In the genomic region with DNA sequence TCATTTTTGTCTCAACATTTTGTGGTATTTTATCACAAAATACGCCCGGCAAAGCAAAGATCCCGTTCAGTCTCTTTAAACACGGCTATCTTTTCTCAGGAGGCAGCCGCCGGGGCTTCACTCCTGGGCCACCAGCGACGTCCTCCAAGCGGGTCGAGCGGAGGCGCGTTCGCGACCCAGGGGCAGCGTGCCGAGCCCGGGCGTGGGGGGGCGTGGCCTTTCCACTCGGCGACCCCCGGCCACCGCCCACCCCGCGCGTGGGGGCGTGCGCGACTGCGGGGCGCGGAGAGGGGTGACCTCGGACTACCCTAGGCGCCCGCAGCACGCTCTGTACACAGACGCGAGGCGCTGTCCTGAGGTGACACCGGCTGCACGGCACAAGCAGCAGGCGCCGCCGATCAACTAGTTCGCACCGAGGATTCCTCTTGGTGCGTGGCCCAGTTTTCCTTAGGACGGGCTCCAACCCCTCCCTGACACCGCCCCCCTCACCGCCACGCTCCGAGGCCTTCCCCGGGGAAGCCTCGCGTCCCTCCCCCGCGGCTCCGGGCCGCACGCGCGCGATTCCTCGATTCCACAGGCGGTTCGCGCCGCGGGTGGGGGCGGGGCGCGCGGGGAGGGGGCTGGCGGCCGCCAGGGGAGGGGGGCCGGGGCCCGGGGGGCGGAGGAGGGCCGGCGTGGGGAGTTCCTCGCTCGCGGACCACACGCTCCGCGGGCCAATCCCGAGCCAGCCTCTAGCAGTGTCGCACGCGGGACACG, we compare ENCODE assay signal across 8 cellular contexts. TPM values are rescaled to one million over a fixed set of nuclear protein-coding genes. Genes with fewer than 3 reads are reported as not detected.
DNase-seq lines count a peak whose midpoint lies in the region; ATAC-seq and TF ChIP-seq lines count a peak whose summit lies in the region.

No MANE protein-coding gene starts in this region.

- H2AK5ac ChIP-seq in H9 (ENCODE audit: insufficient read length, low read length) = no peak overlapping the region

- H3K27me3 ChIP-seq in H9 (ENCODE audit: insufficient read depth, low read length) = no peaks in the 10 kb centered on the region

- H3K27ac Mint-ChIP-seq in H9 = peak overlapping the region; percentile 91 to 98 (median 94)
- peak overlapping the region; percentile 95 for H3K27ac Mint-ChIP-seq in WTC11

- no peak overlapping the region for H3K23ac ChIP-seq in H9 (ENCODE audit: insufficient read length, low read depth, low read length)

- peaks cover 2% of the 10 kb centered on the region for H3K4me1 ChIP-seq in H9 (ENCODE audit: insufficient read depth, low read length)

- no peak overlapping the region for H4K91ac ChIP-seq in H9 (ENCODE audit: insufficient read length, low read depth, low read length)

- peaks cover 19 to 29% (median 25%) of the 10 kb centered on the region in 3 experiments for H3K36me3 Mint-ChIP-seq in H9 (ENCODE audit: insufficient read depth in 1 of 3, low read depth in 3 of 3)
- peaks cover 26% of the 10 kb centered on the region for H3K36me3 Mint-ChIP-seq in WTC11

- CTCF ChIA-PET in WTC11 (lab: Charles Lee) = interaction anchor here (0.6 to 1.2 kb wide), 2 partner anchors 145 to 359 kb away, joined by 3 to 4 read pairs; no protein-coding TSS in a partner anchor

- no peak overlapping the region for H3K56ac ChIP-seq in H9 (ENCODE audit: insufficient read length, low read depth, low read length)

- H2AFZ ChIP-seq in H9 (ENCODE audit: low read length) = no peak overlapping the region

- peak; percentile 15 for ATAC-seq in WTC11
- ATAC-seq in GM19467 (IDR thresholded peaks at IDR 0.05; ENCODE audit: unreplicated experiment) = no peak

- peak overlapping the region; percentile 99 for H3K4me2 ChIP-seq in H9 (ENCODE audit: insufficient read depth, insufficient read length, low read length)

- H4K5ac ChIP-seq in H9 (ENCODE audit: insufficient read length, low read depth, low read length) = no peak overlapping the region

- peak overlapping the region; percentile 61; the same call in 1 of the 2 replicates for H3K14ac ChIP-seq in H9 (ENCODE audit: insufficient read depth, low read length)

- no peaks in the 10 kb centered on the region for H3K27me3 Mint-ChIP-seq in H9 (ENCODE audit: low read depth)
- no peaks in the 10 kb centered on the region for H3K27me3 Mint-ChIP-seq in WTC11 (ENCODE audit: low read depth)

- no peak overlapping the region for H3K4ac ChIP-seq in H9 (ENCODE audit: low read depth, low read length)

- POLR2A ChIA-PET in WTC11 (lab: Charles Lee) = interaction anchor here (1.2 kb wide), 1 partner anchor 33 kb away, joined by 3 read pairs; no protein-coding TSS in a partner anchor

- H2BK5ac ChIP-seq in H9 (ENCODE audit: insufficient read length, low read length) = no peak overlapping the region

- no peak overlapping the region for H3T11ph ChIP-seq in H9 (ENCODE audit: low read length)

- no peaks in the 10 kb centered on the region for H3K79me1 ChIP-seq in H9 (ENCODE audit: insufficient read depth, low read depth, low read length, poor library complexity, severe bottlenecking)

- H3K79me2 ChIP-seq in H9 (ENCODE audit: insufficient read depth, low read length) = peaks cover 32% of the 10 kb centered on the region

- H2BK12ac ChIP-seq in H9 (ENCODE audit: insufficient read length, low read depth, low read length) = no peak overlapping the region

- WGBS in H9 (ENCODE audit: extremely low coverage, insufficient read length, low lambda C conversion rate) = no CpG with 5 or more reads among the region's 92 CpGs

- H3K9me3 ChIP-seq in H9 (ENCODE audit: control insufficient read depth, low read depth, low read length) = no peaks in the 10 kb centered on the region

- peaks cover 17% of the 10 kb centered on the region for H3K23me2 ChIP-seq in H9 (ENCODE audit: insufficient read length, low read depth, low read length, poor library complexity, severe bottlenecking)

- H3K18ac ChIP-seq in H9 (ENCODE audit: insufficient read length, low read depth, low read length) = no peak overlapping the region

- TF ChIP-seq CTCF in H9 (conservative IDR thresholded peaks at IDR 0.05) = no peak
- TF ChIP-seq CTCF in WTC11 (IDR thresholded peaks at IDR 0.05) = no peak

- DNase-seq in GF-D8 (lab: John Stamatoyannopoulos, UW) (peak; percentile 41), H9 (peak; percentile 74), NAMALWA (ENCODE audit: low spot score) (peak; percentile 70), WTC11 (ENCODE audit: low spot score) (peak; percentile 66), left kidney (ENCODE audit: low read depth, low spot score) (peak; percentile 90)
- DNase-seq in stimulated activated CD4-positive, alpha-beta T cell treated with anti-CD3 and anti-CD28 coated beads, Interleukin-4, amount 100 ng/mL, for 24 hours = peak; percentile 61

- peaks cover 3% of the 10 kb centered on the region for H4K20me1 ChIP-seq in H9 (ENCODE audit: control insufficient read depth, insufficient read depth, insufficient read length)

- H3K9me3 Mint-ChIP-seq in H9 (peaks cover 4 to 14% of the 10 kb centered on the region in 2 experiments), WTC11 (no peaks in the 10 kb centered on the region)

- H2BK15ac ChIP-seq in H9 (ENCODE audit: low read depth, low read length) = no peak overlapping the region

- no peak overlapping the region for H2BK20ac ChIP-seq in H9 (ENCODE audit: low read depth, low read length, poor library complexity, severe bottlenecking)

- H3K4me1 Mint-ChIP-seq in H9 (peaks cover 47 to 49% of the 10 kb centered on the region in 2 experiments), WTC11 (peaks cover 49% of the 10 kb centered on the region)

- no peak overlapping the region for H2BK120ac ChIP-seq in H9 (ENCODE audit: low read depth, low read length, poor library complexity, severe bottlenecking)

- H3K9ac ChIP-seq in H9 (ENCODE audit: extremely low read depth, insufficient read length, low read length) = peak overlapping the region; percentile 80

- no peak overlapping the region for H4K8ac ChIP-seq in H9 (replicated peaks; ENCODE audit: insufficient read length, low read depth, low read length)

- H3K27ac ChIP-seq in H9 (ENCODE audit: insufficient read length, low read depth, low read length) = peak overlapping the region; percentile 83
- peak overlapping the region; percentile 47 for H3K27ac ChIP-seq in cingulate gyrus (ENCODE audit: low read depth, low read length)

- H3K4me3 Mint-ChIP-seq in H9 (peak overlapping the region; percentile 97 to 99), WTC11 (peak overlapping the region; percentile 100)

TF ChIP-seq in WTC11, 78 proteins besides CTCF, POLR2A, EP300 and RAD21 (continues in another document):
- no peak for TF ChIP-seq SMAD3 (CRISPR knock-in tag; IDR thresholded peaks at IDR 0.05; ENCODE audit: borderline replicate concordance)
- peak; percentile 23; the same call in 1 of the 2 replicates for TF ChIP-seq TEAD1 (CRISPR knock-in tag; IDR thresholded peaks at IDR 0.05)
- TF ChIP-seq, protein P1, sequence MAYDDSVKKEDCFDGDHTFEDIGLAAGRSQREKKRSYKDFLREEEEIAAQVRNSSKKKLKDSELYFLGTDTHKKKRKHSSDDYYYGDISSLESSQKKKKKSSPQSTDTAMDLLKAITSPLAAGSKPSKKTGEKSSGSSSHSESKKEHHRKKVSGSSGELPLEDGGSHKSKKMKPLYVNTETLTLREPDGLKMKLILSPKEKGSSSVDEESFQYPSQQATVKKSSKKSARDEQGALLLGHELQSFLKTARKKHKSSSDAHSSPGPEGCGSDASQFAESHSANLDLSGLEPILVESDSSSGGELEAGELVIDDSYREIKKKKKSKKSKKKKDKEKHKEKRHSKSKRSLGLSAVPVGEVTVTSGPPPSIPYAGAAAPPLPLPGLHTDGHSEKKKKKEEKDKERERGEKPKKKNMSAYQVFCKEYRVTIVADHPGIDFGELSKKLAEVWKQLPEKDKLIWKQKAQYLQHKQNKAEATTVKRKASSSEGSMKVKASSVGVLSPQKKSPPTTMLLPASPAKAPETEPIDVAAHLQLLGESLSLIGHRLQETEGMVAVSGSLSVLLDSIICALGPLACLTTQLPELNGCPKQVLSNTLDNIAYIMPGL (CRISPR knock-in tag; IDR thresholded peaks at IDR 0.05) = 0 out of 2 replicates have a peak, but pooled peaks have one; percentile 43
- no peak for TF ChIP-seq ZNF671 (CRISPR knock-in tag; IDR thresholded peaks at IDR 0.05)
- TF ChIP-seq, protein P2, sequence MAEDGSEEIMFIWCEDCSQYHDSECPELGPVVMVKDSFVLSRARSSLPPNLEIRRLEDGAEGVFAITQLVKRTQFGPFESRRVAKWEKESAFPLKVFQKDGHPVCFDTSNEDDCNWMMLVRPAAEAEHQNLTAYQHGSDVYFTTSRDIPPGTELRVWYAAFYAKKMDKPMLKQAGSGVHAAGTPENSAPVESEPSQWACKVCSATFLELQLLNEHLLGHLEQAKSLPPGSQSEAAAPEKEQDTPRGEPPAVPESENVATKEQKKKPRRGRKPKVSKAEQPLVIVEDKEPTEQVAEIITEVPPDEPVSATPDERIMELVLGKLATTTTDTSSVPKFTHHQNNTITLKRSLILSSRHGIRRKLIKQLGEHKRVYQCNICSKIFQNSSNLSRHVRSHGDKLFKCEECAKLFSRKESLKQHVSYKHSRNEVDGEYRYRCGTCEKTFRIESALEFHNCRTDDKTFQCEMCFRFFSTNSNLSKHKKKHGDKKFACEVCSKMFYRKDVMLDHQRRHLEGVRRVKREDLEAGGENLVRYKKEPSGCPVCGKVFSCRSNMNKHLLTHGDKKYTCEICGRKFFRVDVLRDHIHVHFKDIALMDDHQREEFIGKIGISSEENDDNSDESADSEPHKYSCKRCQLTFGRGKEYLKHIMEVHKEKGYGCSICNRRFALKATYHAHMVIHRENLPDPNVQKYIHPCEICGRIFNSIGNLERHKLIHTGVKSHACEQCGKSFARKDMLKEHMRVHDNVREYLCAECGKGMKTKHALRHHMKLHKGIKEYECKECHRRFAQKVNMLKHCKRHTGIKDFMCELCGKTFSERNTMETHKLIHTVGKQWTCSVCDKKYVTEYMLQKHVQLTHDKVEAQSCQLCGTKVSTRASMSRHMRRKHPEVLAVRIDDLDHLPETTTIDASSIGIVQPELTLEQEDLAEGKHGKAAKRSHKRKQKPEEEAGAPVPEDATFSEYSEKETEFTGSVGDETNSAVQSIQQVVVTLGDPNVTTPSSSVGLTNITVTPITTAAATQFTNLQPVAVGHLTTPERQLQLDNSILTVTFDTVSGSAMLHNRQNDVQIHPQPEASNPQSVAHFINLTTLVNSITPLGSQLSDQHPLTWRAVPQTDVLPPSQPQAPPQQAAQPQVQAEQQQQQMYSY (CRISPR knock-in tag; IDR thresholded peaks at IDR 0.05) = 0 out of 2 replicates have a peak, but pooled peaks have one; percentile 30
- TF ChIP-seq ZNF219 (CRISPR knock-in tag; IDR thresholded peaks at IDR 0.05; ENCODE audit: borderline replicate concordance) = peak; percentile 76; the same call in 1 of the 2 replicates

RNA-seq across cellular contexts. Expression of a gene that starts 1.1 kb away (rescaled TPM):
- total RNA-seq in H9 (2021) (174 and 181 TPM in 2 replicates), WTC11 (2021) (166 to 180 TPM (median 167 TPM) in 3 replicates)
